In genomic region chr14:63881926-63882325, GRCh38 we compare ENCODE assay signal across 21 cellular contexts.
"Had no signal": no experiment of that assay in that cellular context is flagged by ENCODE, and none has a peak within 500 bp of the region (broad histone marks: within the 10 kb centered on the region; RNA-seq: fewer than 3 reads in every experiment).

No MANE protein-coding gene starts in this region.

- H3K9me3 Mint-ChIP-seq: activated naive CD4-positive, alpha-beta T cell treated with anti-CD3 and anti-CD28 coated beads, Interleukin-2, amount 10 ng/mL, durations not matched to agents 7 days and 5 days; activated naive CD8-positive, alpha-beta T cell treated with anti-CD3 and anti-CD28 coated beads, Interleukin-2, amount 50 U/mL, for 24 hours; nephron progenitor cell had no signal

- H3K4me3 Mint-ChIP-seq: activated naive CD4-positive, alpha-beta T cell treated with anti-CD3 and anti-CD28 coated beads, Interleukin-2, amount 10 ng/mL, durations not matched to agents 7 days and 5 days; activated naive CD8-positive, alpha-beta T cell treated with anti-CD3 and anti-CD28 coated beads, Interleukin-2, amount 50 U/mL, for 24 hours; nephron progenitor cell had no signal

- H3K27ac Mint-ChIP-seq: activated naive CD8-positive, alpha-beta T cell treated with anti-CD3 and anti-CD28 coated beads, Interleukin-2, amount 50 U/mL, for 24 hours; nephron progenitor cell had no signal

- H3K27me3 Mint-ChIP-seq: activated naive CD4-positive, alpha-beta T cell treated with anti-CD3 and anti-CD28 coated beads, Interleukin-2, amount 10 ng/mL, durations not matched to agents 7 days and 5 days; activated naive CD8-positive, alpha-beta T cell treated with anti-CD3 and anti-CD28 coated beads, Interleukin-2, amount 50 U/mL, for 24 hours had no signal

- DNase-seq: activated CD4-positive, alpha-beta T cell treated with anti-CD3 and anti-CD28 coated beads, Interleukin-2, amount 50 U/mL, for 1 hour; activated CD8-positive, alpha-beta memory T cell treated with anti-CD3 and anti-CD28 coated beads, Interleukin-2, amount 50 U/mL, for 48 hours; activated effector memory CD4-positive, alpha-beta T cell treated with Interleukin-2 at 50 U/mL for 16 hours; activated naive CD4-positive, alpha-beta T cell treated with anti-CD3 and anti-CD28 coated beads, Interleukin-2, amount 10 ng/mL, durations not matched to agents 7 days and 5 days; activated naive CD8-positive, alpha-beta T cell treated with anti-CD3 and anti-CD28 coated beads, Interleukin-2, amount 50 U/mL, for 24 hours; activated T-cell treated with anti-CD3 and anti-CD28 coated beads, Interleukin-2, amount 50 U/mL, for 48 hours; aorta; brain microvascular endothelial cell; central memory CD4-positive, alpha-beta T cell; colonic mucosa; foreskin keratinocyte; hypothalamus; midbrain; nephron progenitor cell; nucleus accumbens; retina; spleen; stimulated activated naive CD4-positive, alpha-beta T cell; T-helper 9 cell had no signal

- ATAC-seq: activated CD4-positive, CD25-positive, alpha-beta regulatory T cell treated with anti-CD3 and anti-CD28 coated beads, Interleukin-2, amount 50 U/mL, for 24 hours; activated naive CD8-positive, alpha-beta T cell treated with anti-CD3 and anti-CD28 coated beads, Interleukin-2, amount 50 U/mL, for 24 hours; foreskin keratinocyte; left lobe of liver had no signal
